Comparison of ENCODE assay signal across 1 cellular context in the genomic region with DNA sequence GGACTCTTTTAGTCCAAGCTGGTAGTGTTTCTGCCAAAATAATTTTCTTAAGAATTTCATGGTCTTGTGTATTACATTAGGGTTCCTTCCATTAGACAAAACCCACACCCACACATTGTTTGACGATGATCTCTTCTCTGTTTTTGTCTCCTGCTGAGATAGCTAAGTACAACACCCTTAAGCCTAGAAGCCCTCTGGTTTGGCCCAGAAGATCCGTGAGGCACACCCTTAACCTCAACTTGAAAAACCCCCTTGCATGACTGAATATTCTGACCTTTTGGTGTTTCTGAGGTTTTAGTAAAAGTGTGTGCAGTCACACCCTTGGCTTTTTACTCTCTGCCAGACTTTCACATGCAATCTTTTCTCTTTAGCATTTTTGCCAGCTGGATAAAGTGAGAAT.
TF ChIP-seq lines count a peak whose summit lies in the region.

No MANE protein-coding gene starts in this region.

TF ChIP-seq in HepG2, 621 proteins besides CTCF, POLR2A, EP300 and RAD21:
- no peak for TF ChIP-seq JARID2 (CRISPR knock-in tag; IDR thresholded peaks at IDR 0.05; ENCODE audit: insufficient replicate concordance)
- no peak for TF ChIP-seq ZNF329 (CRISPR knock-in tag; IDR thresholded peaks at IDR 0.05; ENCODE audit: low read depth)
- TF ChIP-seq ZNF441 (CRISPR knock-in tag; IDR thresholded peaks at IDR 0.05; ENCODE audit: borderline replicate concordance), result no peak
- no peak for TF ChIP-seq ZC3H13 (CRISPR knock-in tag; IDR thresholded peaks at IDR 0.05)
- no peak for TF ChIP-seq NONO (IDR thresholded peaks at IDR 0.05)
- TF ChIP-seq NONO (CRISPR knock-in tag; conservative IDR thresholded peaks at IDR 0.05), result no peak
- TF ChIP-seq, protein P1, sequence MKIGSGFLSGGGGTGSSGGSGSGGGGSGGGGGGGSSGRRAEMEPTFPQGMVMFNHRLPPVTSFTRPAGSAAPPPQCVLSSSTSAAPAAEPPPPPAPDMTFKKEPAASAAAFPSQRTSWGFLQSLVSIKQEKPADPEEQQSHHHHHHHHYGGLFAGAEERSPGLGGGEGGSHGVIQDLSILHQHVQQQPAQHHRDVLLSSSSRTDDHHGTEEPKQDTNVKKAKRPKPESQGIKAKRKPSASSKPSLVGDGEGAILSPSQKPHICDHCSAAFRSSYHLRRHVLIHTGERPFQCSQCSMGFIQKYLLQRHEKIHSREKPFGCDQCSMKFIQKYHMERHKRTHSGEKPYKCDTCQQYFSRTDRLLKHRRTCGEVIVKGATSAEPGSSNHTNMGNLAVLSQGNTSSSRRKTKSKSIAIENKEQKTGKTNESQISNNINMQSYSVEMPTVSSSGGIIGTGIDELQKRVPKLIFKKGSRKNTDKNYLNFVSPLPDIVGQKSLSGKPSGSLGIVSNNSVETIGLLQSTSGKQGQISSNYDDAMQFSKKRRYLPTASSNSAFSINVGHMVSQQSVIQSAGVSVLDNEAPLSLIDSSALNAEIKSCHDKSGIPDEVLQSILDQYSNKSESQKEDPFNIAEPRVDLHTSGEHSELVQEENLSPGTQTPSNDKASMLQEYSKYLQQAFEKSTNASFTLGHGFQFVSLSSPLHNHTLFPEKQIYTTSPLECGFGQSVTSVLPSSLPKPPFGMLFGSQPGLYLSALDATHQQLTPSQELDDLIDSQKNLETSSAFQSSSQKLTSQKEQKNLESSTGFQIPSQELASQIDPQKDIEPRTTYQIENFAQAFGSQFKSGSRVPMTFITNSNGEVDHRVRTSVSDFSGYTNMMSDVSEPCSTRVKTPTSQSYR (CRISPR knock-in tag; IDR thresholded peaks at IDR 0.05; ENCODE audit: borderline replicate concordance), result no peak
- TF ChIP-seq, protein P2, sequence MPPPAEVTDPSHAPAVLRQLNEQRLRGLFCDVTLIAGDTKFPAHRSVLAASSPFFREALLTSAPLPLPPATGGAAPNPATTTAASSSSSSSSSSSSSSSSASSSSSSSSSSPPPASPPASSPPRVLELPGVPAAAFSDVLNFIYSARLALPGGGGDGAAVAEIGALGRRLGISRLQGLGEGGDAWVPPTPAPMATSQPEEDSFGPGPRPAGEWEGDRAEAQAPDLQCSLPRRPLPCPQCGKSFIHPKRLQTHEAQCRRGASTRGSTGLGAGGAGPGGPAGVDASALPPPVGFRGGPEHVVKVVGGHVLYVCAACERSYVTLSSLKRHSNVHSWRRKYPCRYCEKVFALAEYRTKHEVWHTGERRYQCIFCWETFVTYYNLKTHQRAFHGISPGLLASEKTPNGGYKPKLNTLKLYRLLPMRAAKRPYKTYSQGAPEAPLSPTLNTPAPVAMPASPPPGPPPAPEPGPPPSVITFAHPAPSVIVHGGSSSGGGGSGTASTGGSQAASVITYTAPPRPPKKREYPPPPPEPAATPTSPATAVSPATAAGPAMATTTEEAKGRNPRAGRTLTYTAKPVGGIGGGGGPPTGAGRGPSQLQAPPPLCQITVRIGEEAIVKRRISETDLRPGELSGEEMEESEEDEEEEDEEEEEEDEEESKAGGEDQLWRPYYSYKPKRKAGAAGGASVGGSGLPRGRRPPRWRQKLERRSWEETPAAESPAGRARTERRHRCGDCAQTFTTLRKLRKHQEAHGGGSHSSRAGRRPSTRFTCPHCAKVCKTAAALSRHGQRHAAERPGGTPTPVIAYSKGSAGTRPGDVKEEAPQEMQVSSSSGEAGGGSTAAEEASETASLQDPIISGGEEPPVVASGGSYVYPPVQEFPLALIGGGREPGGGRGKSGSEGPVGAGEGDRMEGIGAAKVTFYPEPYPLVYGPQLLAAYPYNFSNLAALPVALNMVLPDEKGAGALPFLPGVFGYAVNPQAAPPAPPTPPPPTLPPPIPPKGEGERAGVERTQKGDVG (CRISPR knock-in tag; IDR thresholded peaks at IDR 0.05; ENCODE audit: borderline replicate concordance), result no peak
- no peak for TF ChIP-seq SIX4 (CRISPR knock-in tag; IDR thresholded peaks at IDR 0.05)
- TF ChIP-seq, protein P3, sequence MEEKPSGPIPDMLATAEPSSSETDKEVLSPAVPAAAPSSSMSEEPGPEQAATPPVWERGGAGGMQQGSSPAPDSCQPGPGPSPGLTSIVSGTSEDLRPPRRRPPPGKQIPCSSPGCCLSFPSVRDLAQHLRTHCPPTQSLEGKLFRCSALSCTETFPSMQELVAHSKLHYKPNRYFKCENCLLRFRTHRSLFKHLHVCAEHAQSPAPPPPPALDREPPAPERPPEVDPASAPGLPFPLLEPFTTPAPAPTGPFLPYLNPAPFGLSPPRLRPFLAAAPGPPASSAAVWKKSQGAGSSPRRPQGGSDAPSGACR (CRISPR knock-in tag; IDR thresholded peaks at IDR 0.05), result no peak
- no peak for TF ChIP-seq NCOA5 (CRISPR knock-in tag; IDR thresholded peaks at IDR 0.05)
- TF ChIP-seq, protein P4, sequence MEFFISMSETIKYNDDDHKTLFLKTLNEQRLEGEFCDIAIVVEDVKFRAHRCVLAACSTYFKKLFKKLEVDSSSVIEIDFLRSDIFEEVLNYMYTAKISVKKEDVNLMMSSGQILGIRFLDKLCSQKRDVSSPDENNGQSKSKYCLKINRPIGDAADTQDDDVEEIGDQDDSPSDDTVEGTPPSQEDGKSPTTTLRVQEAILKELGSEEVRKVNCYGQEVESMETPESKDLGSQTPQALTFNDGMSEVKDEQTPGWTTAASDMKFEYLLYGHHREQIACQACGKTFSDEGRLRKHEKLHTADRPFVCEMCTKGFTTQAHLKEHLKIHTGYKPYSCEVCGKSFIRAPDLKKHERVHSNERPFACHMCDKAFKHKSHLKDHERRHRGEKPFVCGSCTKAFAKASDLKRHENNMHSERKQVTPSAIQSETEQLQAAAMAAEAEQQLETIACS (CRISPR knock-in tag; IDR thresholded peaks at IDR 0.05), result no peak
- TF ChIP-seq THAP11 (CRISPR knock-in tag; IDR thresholded peaks at IDR 0.05), result no peak
- no peak for TF ChIP-seq RXRB (CRISPR knock-in tag; IDR thresholded peaks at IDR 0.05; ENCODE audit: borderline replicate concordance)
- no peak for TF ChIP-seq SRSF1 (optimal IDR thresholded peaks at IDR 0.05; ENCODE audit: low read depth, low read length)
- no peak for TF ChIP-seq NCOA1 (CRISPR knock-in tag; IDR thresholded peaks at IDR 0.05)
